Comparison of ENCODE assay signal across 9 cellular contexts in genomic region chr1:9542425-9542824, GRCh38. TPM values are rescaled to one million over a fixed set of nuclear protein-coding genes. Genes with fewer than 3 reads are reported as not detected.
DNase-seq lines count a peak whose midpoint lies in the region; ATAC-seq and TF ChIP-seq lines count a peak whose summit lies in the region.
"Had no signal": no experiment of that assay in that cellular context is flagged by ENCODE, and none has a peak within 500 bp of the region (broad histone marks: within the 10 kb centered on the region; RNA-seq: fewer than 3 reads in every experiment).

No MANE protein-coding gene starts in this region.

- no peak for TF ChIP-seq RAD21 in IMR-90 (IDR thresholded peaks at IDR 0.05; ENCODE audit: low read length)

- no CpG with 5 or more reads among the region's 3 CpGs for WGBS in IMR-90 (ENCODE audit: extremely low coverage in 2 of 2, insufficient read length in 1 of 2), 2 experiments
- 19 to 31% (median 26%) methylated on average over 3 of the region's 3 CpGs for WGBS in spleen, 5 donors

- no peak overlapping the region for H2AK5ac ChIP-seq in IMR-90 (ENCODE audit: low read depth, low read length)

- no peak overlapping the region for H4K8ac ChIP-seq in IMR-90 (ENCODE audit: low read depth in 2 of 2, low read length in 2 of 2)

- peak overlapping the region in 2 of 3 donors; percentile 34 to 38 for H3K27ac Mint-ChIP-seq in CD4-positive, CD25-positive, alpha-beta regulatory T cell

- no peaks in the 10 kb centered on the region for H3K9me3 Mint-ChIP-seq in CD4-positive, CD25-positive, alpha-beta regulatory T cell

- H3K9ac ChIP-seq in IMR-90 (ENCODE audit: low read depth, low read length): no peak overlapping the region

- in situ Hi-C loops in IMR-90 (cut with MboI; ENCODE audit: low sequenced_read_pairs): no loop called here

- no peaks in the 10 kb centered on the region for H3K36me3 ChIP-seq in CD4-positive, CD25-positive, alpha-beta regulatory T cell (ENCODE audit: control insufficient read depth, insufficient read depth, low read length)
- H3K36me3 ChIP-seq in IMR-90 (ENCODE audit: control insufficient read depth, insufficient read depth, low read length) (no peaks in the 10 kb centered on the region), breast epithelium (no peaks in the 10 kb centered on the region), spleen (no peaks in the 10 kb centered on the region)

- H3K18ac ChIP-seq in IMR-90 (ENCODE audit: low read depth, low read length): no peak overlapping the region

- H3K56ac ChIP-seq in IMR-90 (ENCODE audit: extremely low read depth, insufficient read depth, low read length): no peak overlapping the region

- TF ChIP-seq CTCF in IMR-90 (conservative IDR thresholded peaks at IDR 0.05; ENCODE audit: low read depth, low read length): no peak
- no peak for TF ChIP-seq CTCF in breast epithelium (IDR thresholded peaks at IDR 0.05)
- no peak for TF ChIP-seq CTCF in spleen (IDR thresholded peaks at IDR 0.05 in 8 of 11, conservative IDR thresholded peaks at IDR 0.05 in 3 of 11)

- no peak for DNase-seq in CD4-positive, CD25-positive, alpha-beta regulatory T cell
- DNase-seq in IMR-90: peak; percentile 44
- DNase-seq in breast epithelium (ENCODE audit: low spot score in 2 of 2): no peak
- peak; percentile 59 for DNase-seq in midbrain (lab: John Stamatoyannopoulos, UW)
- DNase-seq in spleen: no peak
- DNase-seq in SKM-1 (lab: John Stamatoyannopoulos, UW; ENCODE audit: unreplicated experiment): no peak
- DNase-seq in mesenteric fat pad (ENCODE audit: low spot score): no peak
- DNase-seq: amniotic stem cell had no signal

- no peak overlapping the region for H3K23ac ChIP-seq in IMR-90 (ENCODE audit: low read depth, low read length)

- no peaks in the 10 kb centered on the region for H3K9me3 ChIP-seq in CD4-positive, CD25-positive, alpha-beta regulatory T cell (ENCODE audit: control insufficient read depth in 2 of 2, low read length in 2 of 2)
- H3K9me3 ChIP-seq in IMR-90 (ENCODE audit: control insufficient read depth, insufficient read depth, low read length) (no peaks in the 10 kb centered on the region), breast epithelium (no peaks in the 10 kb centered on the region), spleen (no peaks in the 10 kb centered on the region)

- peaks cover 24 to 44% (median 32%) of the 10 kb centered on the region in 4 donors for H3K4me1 Mint-ChIP-seq in CD4-positive, CD25-positive, alpha-beta regulatory T cell

- peaks cover 14% of the 10 kb centered on the region for H3K4me1 ChIP-seq in CD4-positive, CD25-positive, alpha-beta regulatory T cell (ENCODE audit: control insufficient read depth, insufficient read depth, low read length, poor library complexity, severe bottlenecking)
- peaks cover 5% of the 10 kb centered on the region; the same call in 1 of the 2 replicates for H3K4me1 ChIP-seq in IMR-90 (ENCODE audit: control insufficient read depth, insufficient read depth, low read length)
- peaks cover 0 to 11% of the 10 kb centered on the region in 2 donors for H3K4me1 ChIP-seq in breast epithelium
- peaks cover 7 to 45% (median 32%) of the 10 kb centered on the region in 6 donors for H3K4me1 ChIP-seq in spleen

- H2BK120ac ChIP-seq in IMR-90 (ENCODE audit: low read depth, low read length): no peak overlapping the region

- H3K4me3 Mint-ChIP-seq in CD4-positive, CD25-positive, alpha-beta regulatory T cell: peak overlapping the region; percentile 47 to 78 (median 69)

- peaks cover 5% of the 10 kb centered on the region for H3K27me3 Mint-ChIP-seq in CD4-positive, CD25-positive, alpha-beta regulatory T cell

- ATAC-seq in CD4-positive, CD25-positive, alpha-beta regulatory T cell (ENCODE audit: low read depth in 2 of 2): no peak
- ATAC-seq in IMR-90 (ENCODE audit: low read depth) (no peak), HG02642 (IDR thresholded peaks at IDR 0.05; ENCODE audit: poor library complexity, unreplicated experiment) (no peak)

- H3K4ac ChIP-seq in IMR-90 (ENCODE audit: low read depth, low read length): no peak overlapping the region

- no peak overlapping the region for H3K27ac ChIP-seq in CD4-positive, CD25-positive, alpha-beta regulatory T cell (ENCODE audit: insufficient read depth, low read length, poor library complexity, severe bottlenecking)
- no peak overlapping the region for H3K27ac ChIP-seq in IMR-90 (ENCODE audit: insufficient read depth, low read length)
- peak overlapping the region; percentile 12 to 33 for H3K27ac ChIP-seq in breast epithelium
- peak overlapping the region in 1 of 8 donors; percentile 40 for H3K27ac ChIP-seq in spleen

- no peak overlapping the region for H2BK20ac ChIP-seq in IMR-90 (ENCODE audit: low read depth, low read length)

- no peak overlapping the region for H3K4me3 ChIP-seq in CD4-positive, CD25-positive, alpha-beta regulatory T cell (ENCODE audit: low read depth, low read length)
- H3K4me3 ChIP-seq in IMR-90 (ENCODE audit: insufficient read depth, low read depth, low read length) (no peak overlapping the region), breast epithelium (peak overlapping the region in 1 of 3 donors; percentile 19), spleen (no peak overlapping the region)

- no TSS peak for BruUV-seq in IMR-90 (replicated peaks; lab: Mats Ljungman, UMichigan)

- H3K27me3 ChIP-seq in CD4-positive, CD25-positive, alpha-beta regulatory T cell (ENCODE audit: control insufficient read depth, insufficient read depth, low read length): no peaks in the 10 kb centered on the region
- no peaks in the 10 kb centered on the region for H3K27me3 ChIP-seq in IMR-90 (ENCODE audit: control insufficient read depth, insufficient read depth, low read length)
- no peaks in the 10 kb centered on the region for H3K27me3 ChIP-seq in breast epithelium
- no peaks in the 10 kb centered on the region for H3K27me3 ChIP-seq in spleen (replicated peaks in 1 of 7)

- dilution Hi-C loops in IMR-90 (cut with HindIII; ENCODE audit: low sequenced_read_pairs, unreplicated experiment): no loop called here

- TF ChIP-seq POLR2A in IMR-90 (IDR thresholded peaks at IDR 0.05; ENCODE audit: low read depth, low read length): no peak
- TF ChIP-seq POLR2A in breast epithelium (IDR thresholded peaks at IDR 0.05): no peak
- no peak for TF ChIP-seq POLR2A in spleen (IDR thresholded peaks at IDR 0.05)

- H4K91ac ChIP-seq in IMR-90 (ENCODE audit: insufficient read depth, low read depth, low read length): no peak overlapping the region

- peaks cover 8% of the 10 kb centered on the region; the same call in 1 of the 2 replicates for H3K9me1 ChIP-seq in IMR-90 (ENCODE audit: insufficient read depth, low read length)

- H3K79me1 ChIP-seq in IMR-90 (ENCODE audit: low read depth in 1 of 2, low read length in 2 of 2): peaks cover 17 to 50% of the 10 kb centered on the region in 2 experiments

- CTCF ChIA-PET in IMR-90 (lab: Yijun Ruan, JAX): no interaction called here

- no peak overlapping the region for H2BK15ac ChIP-seq in IMR-90 (ENCODE audit: low read depth, low read length)

- intact Hi-C loops in IMR-90 (cut with micrococcal nuclease): no loop called here
- intact Hi-C loops in breast epithelium (cut with DNase I; ENCODE audit: low total_unique reads): no loop called here
- intact Hi-C loops in spleen (cut with DNase I; ENCODE audit: low total_unique reads): no loop called here

- H2BK5ac ChIP-seq in IMR-90 (ENCODE audit: low read depth, low read length, poor library complexity, severe bottlenecking): no peak overlapping the region

- peaks cover 31% of the 10 kb centered on the region for H4K20me1 ChIP-seq in IMR-90 (ENCODE audit: insufficient read depth, low read length)

- no peak overlapping the region for H3K14ac ChIP-seq in IMR-90 (replicated peaks; ENCODE audit: low read depth, low read length)

- no peak overlapping the region for H2AK9ac ChIP-seq in IMR-90 (replicated peaks; ENCODE audit: low read depth, low read length, poor library complexity)

- no peak overlapping the region for H2AFZ ChIP-seq in IMR-90 (replicated peaks; ENCODE audit: low read length, poor library complexity)

- no peak overlapping the region for H4K5ac ChIP-seq in IMR-90 (ENCODE audit: low read depth, low read length)

- H3K4me2 ChIP-seq in IMR-90 (ENCODE audit: low read depth, low read length): no peak overlapping the region

- H3K36me3 Mint-ChIP-seq in CD4-positive, CD25-positive, alpha-beta regulatory T cell: peaks cover 4% of the 10 kb centered on the region

- POLR2A ChIA-PET in IMR-90 (lab: Charles Lee; ENCODE audit: unreplicated experiment): no interaction called here

TF ChIP-seq in IMR-90, 13 proteins besides CTCF, POLR2A, EP300 and RAD21:
- no peak for TF ChIP-seq MAZ (IDR thresholded peaks at IDR 0.05; ENCODE audit: borderline replicate concordance, low read depth, low read length)

RNA-seq across cellular contexts. Expression of gene SLC25A33, which starts 3.2 kb away (rescaled TPM):
- 4.5 TPM for total RNA-seq in CD4-positive, CD25-positive, alpha-beta regulatory T cell
- polyA plus RNA-seq in CD4-positive, CD25-positive, alpha-beta regulatory T cell: 1 to 10 TPM; 2.7 to 4.5 (median 3.5) TPM
- total RNA-seq in IMR-90 (2012; rRNA removed): 3.0 and 3.6 TPM in 2 replicates
- 2.5 and 2.7 TPM in 2 replicates for polyA plus RNA-seq in IMR-90 (2012; rRNA removed)
- 1.5 and 1.6 TPM in 2 replicates for polyA plus RNA-seq in IMR-90 (2012; cell fraction: cytosol; rRNA removed)
- polyA plus RNA-seq in IMR-90 (2012; cell fraction: nucleus; rRNA removed; ENCODE audit: low replicate concordance): 0.97 and 1.9 TPM in 2 replicates
- total RNA-seq in breast epithelium: 10 to 100 TPM in 2 of 3 donors, 1 to 10 TPM in 1; 8.8 to 17.6 (median 10.7) TPM
- total RNA-seq in spleen: 1 to 10 TPM; 2.4 to 4.5 (median 3.3) TPM
- 1 to 10 TPM; 2.8 to 3.9 (median 3.1) TPM for polyA plus RNA-seq in spleen
- 7.5 TPM for total RNA-seq in mesenteric fat pad

RNA-seq across cellular contexts. Expression of gene TMEM201, which starts 46.3 kb away (rescaled TPM):
- total RNA-seq in CD4-positive, CD25-positive, alpha-beta regulatory T cell: 12.1 TPM
- polyA plus RNA-seq in CD4-positive, CD25-positive, alpha-beta regulatory T cell: 1 to 10 TPM; 1.1 to 1.6 (median 1.4) TPM
- 1.3 and 1.9 TPM in 2 replicates for total RNA-seq in IMR-90 (2012; rRNA removed)
- polyA plus RNA-seq in IMR-90 (2012; rRNA removed): 8.7 and 9.4 TPM in 2 replicates
- 5.6 and 9.3 TPM in 2 replicates for polyA plus RNA-seq in IMR-90 (2012; cell fraction: cytosol; rRNA removed)
- 11.7 and 31.4 TPM in 2 replicates for polyA plus RNA-seq in IMR-90 (2012; cell fraction: nucleus; rRNA removed; ENCODE audit: low replicate concordance)
- 1 to 10 TPM; 5.0 to 6.2 (median 5.0) TPM for total RNA-seq in breast epithelium
- 10 to 100 TPM in 1 of 7 donors, 1 to 10 TPM in 6; 5.6 to 11.6 (median 9.1) TPM for total RNA-seq in spleen
- 1 to 10 TPM; 2.5 to 5.2 (median 3.0) TPM for polyA plus RNA-seq in spleen
- total RNA-seq in mesenteric fat pad: 9.8 TPM

Comparison
In these comparisons a context has a peak if more than half of its experiments do, and no peak if none do; other contexts are left out.
1. DNase-seq: peak in IMR-90 (single experiment) and midbrain (single experiment); none in CD4-positive, CD25-positive, alpha-beta regulatory T cell (0 of 3), breast epithelium (0 of 2), spleen (single experiment), SKM-1 (single experiment) and mesenteric fat pad (single experiment).
2. H3K27ac ChIP-seq: peak in breast epithelium (2 of 2); none in CD4-positive, CD25-positive, alpha-beta regulatory T cell (single experiment) and IMR-90 (single experiment).